Comparison of ENCODE assay signal across 1 cellular context in genomic region chr1:213057264-213058059, GRCh38.
TF ChIP-seq lines count a peak whose summit lies in the region.

No MANE protein-coding gene starts in this region.

TF ChIP-seq in HepG2, 621 proteins besides CTCF, POLR2A, EP300 and RAD21 (continues in another document):
- TF ChIP-seq PREB (CRISPR knock-in tag; IDR thresholded peaks at IDR 0.05) (no peak), MAX (IDR thresholded peaks at IDR 0.05) (no peak), NFKBIZ (CRISPR knock-in tag; IDR thresholded peaks at IDR 0.05) (no peak), SRSF9 (IDR thresholded peaks at IDR 0.05; ENCODE audit: borderline replicate concordance, insufficient read depth, low read depth, low read length, poor library complexity, severe bottlenecking) (no peak), NR3C1 (CRISPR knock-in tag; IDR thresholded peaks at IDR 0.05) (no peak), ZMAT5 (CRISPR knock-in tag; IDR thresholded peaks at IDR 0.05; ENCODE audit: borderline replicate concordance, low read depth) (no peak), ZNF3 (CRISPR knock-in tag; IDR thresholded peaks at IDR 0.05) (no peak), ZNF121 (CRISPR knock-in tag; IDR thresholded peaks at IDR 0.05) (peak; percentile 89), ZKSCAN5 (CRISPR knock-in tag; IDR thresholded peaks at IDR 0.05) (no peak), NFE2 (CRISPR knock-in tag; IDR thresholded peaks at IDR 0.05) (no peak), JUNB (CRISPR knock-in tag; IDR thresholded peaks at IDR 0.05; ENCODE audit: borderline replicate concordance) (no peak), ZBTB26 (CRISPR knock-in tag; IDR thresholded peaks at IDR 0.05; ENCODE audit: borderline replicate concordance) (no peak), ZNF24 (IDR thresholded peaks at IDR 0.05) (no peak), ESRRA (CRISPR knock-in tag; IDR thresholded peaks at IDR 0.05; ENCODE audit: low read depth) (no peak), MNT (IDR thresholded peaks at IDR 0.05) (no peak), HOXA7 (CRISPR knock-in tag; IDR thresholded peaks at IDR 0.05) (no peak), PAXIP1 (CRISPR knock-in tag; conservative IDR thresholded peaks at IDR 0.05) (peak; percentile 45), GABPA (IDR thresholded peaks at IDR 0.05; ENCODE audit: low read depth, low read length) (no peak), GABPA (CRISPR knock-in tag; IDR thresholded peaks at IDR 0.05; ENCODE audit: low read depth) (0 out of 2 replicates have a peak, but pooled peaks have one; percentile 22), ZNF710 (CRISPR knock-in tag; IDR thresholded peaks at IDR 0.05; ENCODE audit: borderline replicate concordance) (no peak), ZNF550 (CRISPR knock-in tag; IDR thresholded peaks at IDR 0.05; ENCODE audit: borderline replicate concordance) (no peak), ZFP36L1 (CRISPR knock-in tag; IDR thresholded peaks at IDR 0.05) (no peak), NKX3-1 (CRISPR knock-in tag; IDR thresholded peaks at IDR 0.05) (no peak), ZNF318 (CRISPR knock-in tag; IDR thresholded peaks at IDR 0.05) (no peak), MED1 (CRISPR knock-in tag; IDR thresholded peaks at IDR 0.05) (no peak), RARA (CRISPR knock-in tag; IDR thresholded peaks at IDR 0.05) (peak; percentile 56), TRIM22 (IDR thresholded peaks at IDR 0.05) (no peak), ZBTB44 (CRISPR knock-in tag; IDR thresholded peaks at IDR 0.05) (no peak), ADNP (CRISPR knock-in tag; IDR thresholded peaks at IDR 0.05) (no peak), ZNF362 (CRISPR knock-in tag; IDR thresholded peaks at IDR 0.05; ENCODE audit: borderline replicate concordance) (peak; percentile 88), ZC3H4 (CRISPR knock-in tag; IDR thresholded peaks at IDR 0.05; ENCODE audit: borderline replicate concordance) (no peak), HNF4A (CRISPR knock-in tag; IDR thresholded peaks at IDR 0.05) (peak; percentile 46)
